Comparison of ENCODE assay signal across 7 cellular contexts in genomic region chr2:28624436-28624797, GRCh38.
A peak's percentile ranks its signal among the peaks of the same experiment; 100 is the strongest.
DNase-seq lines count a peak whose midpoint lies in the region; ATAC-seq and TF ChIP-seq lines count a peak whose summit lies in the region.

No MANE protein-coding gene starts in this region.

- DNase-seq in activated CD4-positive, alpha-beta memory T cell treated with anti-CD3 and anti-CD28 coated beads for 36 hours = no peak
- DNase-seq in spleen = no peak
- no peak for DNase-seq in NCI-H1930 (lab: John Stamatoyannopoulos, UW)
- no peak for DNase-seq in NK-92 treated with Interleukin-12 subunit alpha and Interleukin-12 subunit beta, amount 100 ng/mL, for 24 hours (lab: John Stamatoyannopoulos, UW)

- peak overlapping the region; percentile 37 to 76 (median 73) for H3K27ac Mint-ChIP-seq in IgD-negative memory B cell
- H3K27ac Mint-ChIP-seq in activated CD4-positive, alpha-beta memory T cell treated with anti-CD3 and anti-CD28 coated beads for 36 hours = peak overlapping the region; percentile 92

- peaks cover 33 to 37% (median 36%) of the 10 kb centered on the region in 3 donors for H3K4me1 Mint-ChIP-seq in IgD-negative memory B cell
- peaks cover 84% of the 10 kb centered on the region for H3K4me1 Mint-ChIP-seq in activated CD4-positive, alpha-beta memory T cell treated with anti-CD3 and anti-CD28 coated beads for 36 hours (ENCODE audit: low read depth)

- H3K36me3 Mint-ChIP-seq in IgD-negative memory B cell = no peaks in the 10 kb centered on the region
- H3K36me3 Mint-ChIP-seq in activated CD4-positive, alpha-beta memory T cell treated with anti-CD3 and anti-CD28 coated beads for 36 hours = no peaks in the 10 kb centered on the region

- CTCF ChIA-PET in activated CD4-positive, alpha-beta memory T cell treated with anti-CD3 and anti-CD28 coated beads for 36 hours (lab: Charles Lee) = interaction anchor here (0.9 to 5.8 kb wide), 3 partner anchors 8 to 29 kb away, joined by 3 to 44 read pairs (median 3); no protein-coding TSS in a partner anchor

- peaks cover 0 to 4% (median 0%) of the 10 kb centered on the region in 3 donors for H3K9me3 Mint-ChIP-seq in IgD-negative memory B cell
- no peaks in the 10 kb centered on the region for H3K9me3 Mint-ChIP-seq in activated CD4-positive, alpha-beta memory T cell treated with anti-CD3 and anti-CD28 coated beads for 36 hours

- H3K36me3 ChIP-seq in spleen = peaks cover 0 to 28% (median 0%) of the 10 kb centered on the region in 6 donors

- 45 to 59% (median 54%) methylated on average over 2 of the region's 2 CpGs for WGBS in spleen, 5 donors

- no peaks in the 10 kb centered on the region for H3K9me3 ChIP-seq in spleen

- TF ChIP-seq POLR2A in spleen (IDR thresholded peaks at IDR 0.05) = no peak

- H3K27ac ChIP-seq in layer of hippocampus (ENCODE audit: low read depth, low read length) (peak overlapping the region; percentile 75), spleen (peak overlapping the region in 7 of 8 donors; percentile 56 to 94 (median 81))

- H3K27me3 ChIP-seq in layer of hippocampus (ENCODE audit: control insufficient read depth, insufficient read depth, low read length) = no peaks in the 10 kb centered on the region
- no peaks in the 10 kb centered on the region for H3K27me3 ChIP-seq in spleen (replicated peaks in 1 of 7)

- intact Hi-C loops in activated CD4-positive, alpha-beta memory T cell treated with anti-CD3 and anti-CD28 coated beads for 36 hours (cut with micrococcal nuclease) = loop anchor here (1.0 to 10.0 kb wide), 5 partner anchors 24 to 493 kb away; partner anchors contain the start of genes CLIP4 and FOSL2
- intact Hi-C loops in spleen (cut with DNase I; ENCODE audit: low total_unique reads) = no loop called here

- peaks cover 1% of the 10 kb centered on the region for H3K27me3 Mint-ChIP-seq in IgD-negative memory B cell
- H3K27me3 Mint-ChIP-seq in activated CD4-positive, alpha-beta memory T cell treated with anti-CD3 and anti-CD28 coated beads for 36 hours = no peaks in the 10 kb centered on the region

- no peak for ATAC-seq in HG02973 (IDR thresholded peaks at IDR 0.05; ENCODE audit: unreplicated experiment)

- H3K4me3 Mint-ChIP-seq in IgD-negative memory B cell = peak overlapping the region in 1 of 4 donors; percentile 86
- peak overlapping the region; percentile 72 for H3K4me3 Mint-ChIP-seq in activated CD4-positive, alpha-beta memory T cell treated with anti-CD3 and anti-CD28 coated beads for 36 hours

- no peak for TF ChIP-seq CTCF in spleen (IDR thresholded peaks at IDR 0.05 in 8 of 11, conservative IDR thresholded peaks at IDR 0.05 in 3 of 11)

- H3K4me1 ChIP-seq in spleen = peaks cover 22 to 79% (median 54%) of the 10 kb centered on the region in 6 donors

- peak overlapping the region in 1 of 8 donors; percentile 38 for H3K4me3 ChIP-seq in spleen

- POLR2A ChIA-PET in activated CD4-positive, alpha-beta memory T cell treated with anti-CD3 and anti-CD28 coated beads for 36 hours (lab: Charles Lee) = interaction anchor here (0.8 to 1.9 kb wide), 8 partner anchors 9 to 246 kb away, joined by 3 to 11 read pairs (median 4); partner anchors contain the start of genes PPP1CB and TRMT61B
